ENCODE assay signal across 19 cellular contexts in genomic region chr1:100438789-100439188, GRCh38.
A peak's percentile ranks its signal among the peaks of the same experiment; 100 is the strongest.
DNase-seq lines count a peak whose midpoint lies in the region; ATAC-seq and TF ChIP-seq lines count a peak whose summit lies in the region.
"Had no signal": no experiment of that assay in that cellular context is flagged by ENCODE, and none has a peak within 500 bp of the region (broad histone marks: within the 10 kb centered on the region; RNA-seq: fewer than 3 reads in every experiment).

No MANE protein-coding gene starts in this region.

- H3K9me3 ChIP-seq in T-helper 17 cell (ENCODE audit: control insufficient read depth, low read length, poor library complexity, severe bottlenecking) (no peaks in the 10 kb centered on the region), neural progenitor cell (ENCODE audit: low read depth) (no peaks in the 10 kb centered on the region)
- H3K9me3 ChIP-seq: heart left ventricle, suprapubic skin had no signal

- H2AFZ ChIP-seq in neural progenitor cell (replicated peaks), result no peak overlapping the region

- no peak overlapping the region for H3K4me3 Mint-ChIP-seq in activated CD4-positive, alpha-beta T cell treated with anti-CD3 and anti-CD28 coated beads, Interleukin-2, amount 10 ng/mL, durations not matched to agents 24 days and 14 days
- H3K4me3 Mint-ChIP-seq in T-helper 17 cell, result peak overlapping the region; percentile 77
- no peak overlapping the region for H3K4me3 Mint-ChIP-seq in stimulated activated effector memory CD8-positive, alpha-beta T cell treated with anti-CD3 and anti-CD28 coated beads, Interleukin-12 subunit alpha, Interleukin-12 subunit beta, amount 100 ng/mL, for 72 hours
- H3K4me3 Mint-ChIP-seq in neural progenitor cell, result no peak overlapping the region

- intact Hi-C loops in activated CD4-positive, alpha-beta T cell treated with anti-CD3 and anti-CD28 coated beads, Interleukin-2, amount 10 ng/mL, durations not matched to agents 24 days and 14 days (cut with micrococcal nuclease), result no loop called here

- H3K27me3 Mint-ChIP-seq in activated CD4-positive, alpha-beta T cell treated with anti-CD3 and anti-CD28 coated beads, Interleukin-2, amount 10 ng/mL, durations not matched to agents 24 days and 14 days, result no peaks in the 10 kb centered on the region
- no peaks in the 10 kb centered on the region for H3K27me3 Mint-ChIP-seq in T-helper 17 cell
- no peaks in the 10 kb centered on the region for H3K27me3 Mint-ChIP-seq in neural progenitor cell (ENCODE audit: insufficient read depth, low read depth)

- no peak for ATAC-seq in T-helper 17 cell
- ATAC-seq in stimulated activated effector memory CD8-positive, alpha-beta T cell treated with anti-CD3 and anti-CD28 coated beads, Interleukin-12 subunit alpha, Interleukin-12 subunit beta, amount 100 ng/mL, for 72 hours, result no peak
- ATAC-seq: heart left ventricle, Panc1 had no signal

- peaks cover 4% of the 10 kb centered on the region for H3K9me3 Mint-ChIP-seq in activated CD4-positive, alpha-beta T cell treated with anti-CD3 and anti-CD28 coated beads, Interleukin-2, amount 10 ng/mL, durations not matched to agents 24 days and 14 days
- no peaks in the 10 kb centered on the region for H3K9me3 Mint-ChIP-seq in stimulated activated effector memory CD8-positive, alpha-beta T cell treated with anti-CD3 and anti-CD28 coated beads, Interleukin-12 subunit alpha, Interleukin-12 subunit beta, amount 100 ng/mL, for 72 hours
- no peaks in the 10 kb centered on the region for H3K9me3 Mint-ChIP-seq in neural progenitor cell

- TF ChIP-seq CTCF in neural progenitor cell (IDR thresholded peaks at IDR 0.05), result no peak

- H3K27ac ChIP-seq in neural progenitor cell, result no peak overlapping the region
- H3K27ac ChIP-seq: dorsolateral prefrontal cortex, suprapubic skin had no signal

- no peak overlapping the region for H3K4me2 ChIP-seq in neural progenitor cell

- no peaks in the 10 kb centered on the region for H3K27me3 ChIP-seq in neural progenitor cell
- H3K27me3 ChIP-seq: dorsolateral prefrontal cortex, heart left ventricle, suprapubic skin had no signal

- DNase-seq in activated CD4-positive, alpha-beta T cell treated with anti-CD3 and anti-CD28 coated beads, Interleukin-2, amount 10 ng/mL, durations not matched to agents 24 days and 14 days, result no peak
- DNase-seq in activated CD4-positive, alpha-beta T cell treated with anti-CD3 and anti-CD28 coated beads, Interleukin-2, amount 50 U/mL, for 1 hour, result no peak
- DNase-seq in T-helper 17 cell (no peak), left kidney (ENCODE audit: low read depth, low spot score) (peak; percentile 15), NCI-H2171 (lab: John Stamatoyannopoulos, UW) (no peak), neural progenitor cell (ENCODE audit: low spot score) (no peak), dedifferentiated amniotic fluid mesenchymal stem cell (ENCODE audit: extremely low spot score) (no peak)
- DNase-seq in stimulated activated effector memory CD8-positive, alpha-beta T cell treated with anti-CD3 and anti-CD28 coated beads, Interleukin-12 subunit alpha, Interleukin-12 subunit beta, amount 100 ng/mL, for 72 hours (ENCODE audit: low spot score in 2 of 2), result no peak
- DNase-seq: activated CD4-positive, CD25-positive, alpha-beta regulatory T cell treated with anti-CD3 and anti-CD28 coated beads, Interleukin-2, amount 50 U/mL, for 72 hours; dorsolateral prefrontal cortex; GF-D8; heart left ventricle; KBM-7; kidney; NCI-H1436 treated with DMSO at 0.1 percent for 48 hours; NCI-H526; stimulated activated CD4-positive, alpha-beta T cell treated with anti-CD3 and anti-CD28 coated beads, Interleukin-15, amount 100 ng/mL, for 24 hours had no signal

- H3K4me1 Mint-ChIP-seq in activated CD4-positive, alpha-beta T cell treated with anti-CD3 and anti-CD28 coated beads, Interleukin-2, amount 10 ng/mL, durations not matched to agents 24 days and 14 days, result peaks cover 54% of the 10 kb centered on the region
- H3K4me1 Mint-ChIP-seq in T-helper 17 cell, result peaks cover 38% of the 10 kb centered on the region
- H3K4me1 Mint-ChIP-seq in stimulated activated effector memory CD8-positive, alpha-beta T cell treated with anti-CD3 and anti-CD28 coated beads, Interleukin-12 subunit alpha, Interleukin-12 subunit beta, amount 100 ng/mL, for 72 hours, result peaks cover 56% of the 10 kb centered on the region
- peaks cover 11% of the 10 kb centered on the region for H3K4me1 Mint-ChIP-seq in neural progenitor cell

- no peaks in the 10 kb centered on the region for H3K36me3 ChIP-seq in neural progenitor cell
- H3K36me3 ChIP-seq: suprapubic skin had no signal

- peaks cover 34% of the 10 kb centered on the region for H3K36me3 Mint-ChIP-seq in activated CD4-positive, alpha-beta T cell treated with anti-CD3 and anti-CD28 coated beads, Interleukin-2, amount 10 ng/mL, durations not matched to agents 24 days and 14 days (ENCODE audit: low read depth)
- H3K36me3 Mint-ChIP-seq in T-helper 17 cell (ENCODE audit: low read depth) (peaks cover 9% of the 10 kb centered on the region), neural progenitor cell (peaks cover 4% of the 10 kb centered on the region)
- peaks cover 70% of the 10 kb centered on the region for H3K36me3 Mint-ChIP-seq in stimulated activated effector memory CD8-positive, alpha-beta T cell treated with anti-CD3 and anti-CD28 coated beads, Interleukin-12 subunit alpha, Interleukin-12 subunit beta, amount 100 ng/mL, for 72 hours

- peaks cover 5% of the 10 kb centered on the region for H3K4me1 ChIP-seq in neural progenitor cell
- H3K4me1 ChIP-seq: suprapubic skin had no signal

- no peaks in the 10 kb centered on the region for H3F3A ChIP-seq in neural progenitor cell (ENCODE audit: low read depth)

- H4K20me1 ChIP-seq in neural progenitor cell (ENCODE audit: low read depth), result peaks cover 6% of the 10 kb centered on the region

- H3K79me2 ChIP-seq in neural progenitor cell (ENCODE audit: low read depth), result no peaks in the 10 kb centered on the region

- H3K4me3 ChIP-seq in neural progenitor cell, result no peak overlapping the region
- H3K4me3 ChIP-seq: dorsolateral prefrontal cortex, heart left ventricle, suprapubic skin had no signal

- H3K9ac ChIP-seq in neural progenitor cell, result no peak overlapping the region

- H3K27ac Mint-ChIP-seq in activated CD4-positive, alpha-beta T cell treated with anti-CD3 and anti-CD28 coated beads, Interleukin-2, amount 10 ng/mL, durations not matched to agents 24 days and 14 days, result peak overlapping the region; percentile 11
- H3K27ac Mint-ChIP-seq in T-helper 17 cell (peak overlapping the region; percentile 95), neural progenitor cell (no peak overlapping the region)
- H3K27ac Mint-ChIP-seq in stimulated activated effector memory CD8-positive, alpha-beta T cell treated with anti-CD3 and anti-CD28 coated beads, Interleukin-12 subunit alpha, Interleukin-12 subunit beta, amount 100 ng/mL, for 72 hours, result peak overlapping the region; percentile 75
